ENCODE assay signal across 1 cellular context in genomic region chr13:51291341-51291740, GRCh38.
TF ChIP-seq lines count a peak whose summit lies in the region.

No MANE protein-coding gene starts in this region.

TF ChIP-seq in A549, 52 proteins besides CTCF, POLR2A, EP300 and RAD21 (continued from another document):
- TF ChIP-seq REST (IDR thresholded peaks at IDR 0.05) (no peak), RNF2 (IDR thresholded peaks at IDR 0.05; ENCODE audit: borderline replicate concordance, low read depth) (no peak), ZSCAN20 (CRISPR knock-in tag; IDR thresholded peaks at IDR 0.05) (no peak), FOSB (CRISPR knock-in tag; IDR thresholded peaks at IDR 0.05) (no peak), NFE2L2 (conservative IDR thresholded peaks at IDR 0.05; ENCODE audit: low read length) (no peak), JUN (IDR thresholded peaks at IDR 0.05) (no peak), NPAS2 (CRISPR knock-in tag; IDR thresholded peaks at IDR 0.05; ENCODE audit: borderline replicate concordance) (no peak)
- TF ChIP-seq, protein P1, sequence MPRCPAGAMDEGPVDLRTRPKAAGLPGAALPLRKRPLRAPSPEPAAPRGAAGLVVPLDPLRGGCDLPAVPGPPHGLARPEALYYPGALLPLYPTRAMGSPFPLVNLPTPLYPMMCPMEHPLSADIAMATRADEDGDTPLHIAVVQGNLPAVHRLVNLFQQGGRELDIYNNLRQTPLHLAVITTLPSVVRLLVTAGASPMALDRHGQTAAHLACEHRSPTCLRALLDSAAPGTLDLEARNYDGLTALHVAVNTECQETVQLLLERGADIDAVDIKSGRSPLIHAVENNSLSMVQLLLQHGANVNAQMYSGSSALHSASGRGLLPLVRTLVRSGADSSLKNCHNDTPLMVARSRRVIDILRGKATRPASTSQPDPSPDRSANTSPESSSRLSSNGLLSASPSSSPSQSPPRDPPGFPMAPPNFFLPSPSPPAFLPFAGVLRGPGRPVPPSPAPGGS (IDR thresholded peaks at IDR 0.05) = no peak
TF ChIP-seq in A549: peak in this region for 0.
